Comparison of ENCODE assay signal across 8 cellular contexts in genomic region chr22:17158568-17159503, GRCh38. TPM values are rescaled to one million over a fixed set of nuclear protein-coding genes. Genes with fewer than 3 reads are reported as not detected.
DNase-seq lines count a peak whose midpoint lies in the region; ATAC-seq and TF ChIP-seq lines count a peak whose summit lies in the region.

Gene HDHD5 (minus strand): TSS chr22:17159277. CDS start chr22:17159251, 26 bp downstream.

- peak in 1 of 2 donors; percentile 47 for TF ChIP-seq POLR2A in thyroid gland (IDR thresholded peaks at IDR 0.05)

- peak; percentile 70 for ATAC-seq in HG02623 (IDR thresholded peaks at IDR 0.05; ENCODE audit: unreplicated experiment)
- ATAC-seq in activated naive CD8-positive, alpha-beta T cell treated with anti-CD3 and anti-CD28 coated beads, Interleukin-2, amount 50 U/mL, for 24 hours = peak; percentile 81
- ATAC-seq in Right ventricle myocardium superior (ENCODE audit: poor library complexity) = peak; percentile 92

- H2AFZ ChIP-seq in SU-DHL-6 (ENCODE audit: low read depth, low read length, severe bottlenecking) (peak within 1 kb of the TSS; percentile 68), parathyroid adenoma (peak within 1 kb of the TSS; percentile 91)

- H3K9me3 Mint-ChIP-seq in activated naive CD8-positive, alpha-beta T cell treated with anti-CD3 and anti-CD28 coated beads, Interleukin-2, amount 50 U/mL, for 24 hours = no peaks in the 10 kb centered on the region

- H4K20me1 ChIP-seq in SU-DHL-6 (ENCODE audit: low read depth, low read length) = no peaks in the 10 kb centered on the region

- H3K4me3 Mint-ChIP-seq in activated naive CD8-positive, alpha-beta T cell treated with anti-CD3 and anti-CD28 coated beads, Interleukin-2, amount 50 U/mL, for 24 hours = peak within 1 kb of the TSS; percentile 83

- peaks cover 24% of the 10 kb centered on the region for H3K79me2 ChIP-seq in SU-DHL-6 (ENCODE audit: insufficient read depth, low read length)
- H3K79me2 ChIP-seq in parathyroid adenoma = peaks cover 11% of the 10 kb centered on the region

- peak; percentile 94 for DNase-seq in GM10248 (ENCODE audit: extremely low spot score)
- DNase-seq in NCI-H1105 treated with DMSO at 0.1 percent for 48 hours (lab: John Stamatoyannopoulos, UW) = peak; percentile 80
- peak; percentile 90 for DNase-seq in activated naive CD8-positive, alpha-beta T cell treated with anti-CD3 and anti-CD28 coated beads, Interleukin-2, amount 50 U/mL, for 24 hours
- peak; percentile 96 for DNase-seq in Right ventricle myocardium superior
- DNase-seq in thyroid gland = peak; percentile 94 to 95

- TF ChIP-seq CTCF in GM10248 (IDR thresholded peaks at IDR 0.05; ENCODE audit: control extremely low read depth, extremely low read depth, low read depth, missing control alignments) = no peak
- no peak for TF ChIP-seq CTCF in SU-DHL-6 (IDR thresholded peaks at IDR 0.05; ENCODE audit: insufficient read depth, low read length, poor library complexity, severe bottlenecking)
- TF ChIP-seq CTCF in parathyroid adenoma (IDR thresholded peaks at IDR 0.05) = no peak
- TF ChIP-seq CTCF in thyroid gland (IDR thresholded peaks at IDR 0.05) = no peak

- H3K27me3 ChIP-seq in SU-DHL-6 (ENCODE audit: low read length) (no peaks in the 10 kb centered on the region), parathyroid adenoma (ENCODE audit: control insufficient read depth, insufficient read depth, low read length) (no peaks in the 10 kb centered on the region), thyroid gland (no peaks in the 10 kb centered on the region)

- H3K36me3 ChIP-seq in SU-DHL-6 (ENCODE audit: low read length) (no peaks in the 10 kb centered on the region), parathyroid adenoma (ENCODE audit: control insufficient read depth, insufficient read depth, low read length) (no peaks in the 10 kb centered on the region), thyroid gland (no peaks in the 10 kb centered on the region)

- POLR2A ChIA-PET in GM10248 (lab: Yijun Ruan, JAX) = no interaction called here

- H3F3A ChIP-seq in SU-DHL-6 (ENCODE audit: insufficient read depth) = no peaks in the 10 kb centered on the region

- H3K9me2 ChIP-seq in SU-DHL-6 (replicated peaks; ENCODE audit: insufficient read depth, low read length) = no peaks in the 10 kb centered on the region

- CTCF ChIA-PET in GM10248 (lab: Yijun Ruan, JAX) = interaction anchor here (1.1 to 11.4 kb wide), 5 partner anchors 10 to 343 kb away, joined by 3 to 137 read pairs (median 6); no protein-coding TSS in a partner anchor

- H3K4me3 ChIP-seq in SU-DHL-6 (ENCODE audit: insufficient read depth, low read length, poor library complexity, severe bottlenecking) (peak within 1 kb of the TSS; percentile 63), parathyroid adenoma (ENCODE audit: low read depth, low read length) (peak within 1 kb of the TSS; percentile 76), thyroid gland (replicated peaks in 1 of 3) (peak within 1 kb of the TSS; percentile 63 to 97 (median 79))

- H3K36me3 Mint-ChIP-seq in activated naive CD8-positive, alpha-beta T cell treated with anti-CD3 and anti-CD28 coated beads, Interleukin-2, amount 50 U/mL, for 24 hours (ENCODE audit: low read depth) = peaks cover 15% of the 10 kb centered on the region

- H3K9ac ChIP-seq in SU-DHL-6 (ENCODE audit: low read length) = peak within 1 kb of the TSS; percentile 75
- peak within 1 kb of the TSS; percentile 28 for H3K9ac ChIP-seq in parathyroid adenoma

- H3K27ac ChIP-seq in SU-DHL-6 (ENCODE audit: low read depth, low read length) (peak within 1 kb of the TSS; percentile 12; the same call in 1 of the 2 replicates), parathyroid adenoma (peak within 1 kb of the TSS; percentile 79), thyroid gland (peak within 1 kb of the TSS; percentile 52 to 87 (median 76))

- peak within 1 kb of the TSS; percentile 86 for H3K27ac Mint-ChIP-seq in activated naive CD8-positive, alpha-beta T cell treated with anti-CD3 and anti-CD28 coated beads, Interleukin-2, amount 50 U/mL, for 24 hours

- intact Hi-C loops in Right ventricle myocardium superior (cut with DNase I) (loop anchor here (10.0 kb wide), 1 partner anchor 74 kb away; the partner anchor contains the start of gene IL17RA), thyroid gland (cut with DNase I) (no loop called here)

- H3K4me2 ChIP-seq in SU-DHL-6 (ENCODE audit: low read depth, low read length, poor library complexity, severe bottlenecking) = peak within 1 kb of the TSS; percentile 75
- peak within 1 kb of the TSS; percentile 71 for H3K4me2 ChIP-seq in parathyroid adenoma (ENCODE audit: low read length)

- H3K4me1 Mint-ChIP-seq in activated naive CD8-positive, alpha-beta T cell treated with anti-CD3 and anti-CD28 coated beads, Interleukin-2, amount 50 U/mL, for 24 hours = peaks cover 40% of the 10 kb centered on the region

- no peaks in the 10 kb centered on the region for H3K9me3 ChIP-seq in SU-DHL-6 (ENCODE audit: insufficient read depth, low read length)
- H3K9me3 ChIP-seq in parathyroid adenoma (ENCODE audit: control insufficient read depth, low read length) = no peaks in the 10 kb centered on the region
- H3K9me3 ChIP-seq in thyroid gland = no peaks in the 10 kb centered on the region

- 0% methylated on average over 1 to 27 of the region's 114 CpGs for WGBS in thyroid gland, 2 donors

- no peaks in the 10 kb centered on the region for H3K27me3 Mint-ChIP-seq in activated naive CD8-positive, alpha-beta T cell treated with anti-CD3 and anti-CD28 coated beads, Interleukin-2, amount 50 U/mL, for 24 hours

- no peaks in the 10 kb centered on the region for H3K4me1 ChIP-seq in parathyroid adenoma
- peaks cover 15 to 20% of the 10 kb centered on the region in 2 donors for H3K4me1 ChIP-seq in thyroid gland

RNA-seq across cellular contexts. Expression of gene HDHD5, which starts in this region (rescaled TPM):
- 59.8 TPM for total RNA-seq in Right ventricle myocardium superior
- total RNA-seq in thyroid gland = 10 to 100 TPM; 21.6 to 37.8 (median 25.8) TPM

Comparison
In these comparisons a context has a peak if more than half of its experiments do, and no peak if none do; other contexts are left out.
1. Peak in every context shown above with its lines: DNase-seq, ATAC-seq, H3K4me3 ChIP-seq and H3K27ac ChIP-seq.
2. H3K27ac ChIP-seq: peak in every context shown above with its lines; median percentile 79 in parathyroid adenoma; 76 in thyroid gland; 12 in SU-DHL-6.